15 cellular contexts compared by ENCODE assay signal in the genomic region with DNA sequence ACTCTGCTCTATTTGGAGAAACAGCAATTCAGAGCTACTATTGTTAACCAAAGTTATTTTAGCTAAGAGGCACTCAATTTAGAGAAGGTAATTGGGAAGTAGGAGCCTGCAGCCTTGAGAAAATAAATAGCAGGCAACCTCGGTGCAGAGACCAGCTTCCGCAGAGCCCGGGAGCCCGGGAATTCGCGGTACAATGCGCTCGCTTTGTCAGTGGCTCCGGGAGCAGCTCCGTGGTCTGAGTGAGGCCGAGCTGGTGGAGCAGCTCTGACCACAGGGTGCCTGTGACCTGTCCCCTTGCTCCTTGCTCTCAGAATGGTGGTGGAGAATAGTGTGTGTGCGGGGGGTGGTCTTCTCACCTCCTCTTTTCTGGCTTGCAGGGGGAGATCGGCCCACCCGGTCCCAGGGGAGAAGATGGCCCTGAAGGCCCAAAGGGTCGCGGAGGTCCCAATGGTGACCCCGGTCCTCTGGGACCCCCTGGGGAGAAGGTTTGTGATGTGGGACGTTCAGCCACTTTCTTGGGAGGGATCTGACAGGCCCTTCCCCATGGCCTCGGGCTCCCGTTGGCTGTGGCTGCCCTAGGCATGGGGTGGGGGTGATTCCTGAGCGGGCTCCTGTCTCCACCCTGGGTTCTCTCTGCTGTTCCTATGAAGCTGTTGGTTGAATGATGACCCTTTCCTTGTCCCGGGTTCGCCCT.
"Had no signal": no experiment of that assay in that cellular context is flagged by ENCODE, and none has a peak within 500 bp of the region (broad histone marks: within the 10 kb centered on the region; RNA-seq: fewer than 3 reads in every experiment).

No MANE protein-coding gene starts in this region.

- H3K4me1 Mint-ChIP-seq: activated CD8-positive, alpha-beta memory T cell treated with anti-CD3 and anti-CD28 coated beads, Interleukin-2, amount 10 ng/mL, durations not matched to agents 7 days and 5 days had no signal

- H3K36me3 ChIP-seq: transverse colon had no signal

- H3K27ac Mint-ChIP-seq: activated CD8-positive, alpha-beta memory T cell treated with anti-CD3 and anti-CD28 coated beads, Interleukin-2, amount 10 ng/mL, durations not matched to agents 7 days and 5 days; activated naive CD8-positive, alpha-beta T cell; activated T-cell treated with anti-CD3 and anti-CD28 coated beads, Interleukin-2, amount 50 U/mL, for 24 hours; naive thymus-derived CD4-positive, alpha-beta T cell; progenitor cell of endocrine pancreas had no signal

- H3K4me3 ChIP-seq: SJSA1, transverse colon had no signal

- H3K9me3 Mint-ChIP-seq: activated T-cell treated with anti-CD3 and anti-CD28 coated beads, Interleukin-2, amount 50 U/mL, for 24 hours; naive thymus-derived CD4-positive, alpha-beta T cell had no signal

- H3K9me3 ChIP-seq: SJSA1, transverse colon had no signal

- H3K4me3 Mint-ChIP-seq: activated CD8-positive, alpha-beta memory T cell treated with anti-CD3 and anti-CD28 coated beads, Interleukin-2, amount 10 ng/mL, durations not matched to agents 7 days and 5 days; activated naive CD8-positive, alpha-beta T cell; activated T-cell treated with anti-CD3 and anti-CD28 coated beads, Interleukin-2, amount 50 U/mL, for 24 hours; naive thymus-derived CD4-positive, alpha-beta T cell had no signal

- H3K27me3 Mint-ChIP-seq: activated CD8-positive, alpha-beta memory T cell treated with anti-CD3 and anti-CD28 coated beads, Interleukin-2, amount 10 ng/mL, durations not matched to agents 7 days and 5 days; progenitor cell of endocrine pancreas had no signal

- H3K27me3 ChIP-seq: SJSA1, transverse colon had no signal

- H3K36me3 Mint-ChIP-seq: activated CD8-positive, alpha-beta memory T cell treated with anti-CD3 and anti-CD28 coated beads, Interleukin-2, amount 10 ng/mL, durations not matched to agents 7 days and 5 days; activated naive CD8-positive, alpha-beta T cell; naive thymus-derived CD4-positive, alpha-beta T cell had no signal

- DNase-seq: activated CD4-positive, alpha-beta T cell treated with anti-CD3 and anti-CD28 coated beads for 1 hour; activated CD4-positive, alpha-beta T cell treated with anti-CD3 and anti-CD28 coated beads, Interleukin-2, amount 50 U/mL, for 48 hours; activated CD8-positive, alpha-beta memory T cell treated with anti-CD3 and anti-CD28 coated beads, Interleukin-2, amount 10 ng/mL, durations not matched to agents 7 days and 5 days; activated effector memory CD4-positive, alpha-beta T cell treated with anti-CD3 and anti-CD28 coated beads, Interleukin-2, amount 50 U/mL, for 16 hours; activated T-cell treated with anti-CD3 and anti-CD28 coated beads, Interleukin-2, amount 50 U/mL, for 24 hours; amygdala; effector CD4-positive, alpha-beta T cell; midbrain; naive thymus-derived CD4-positive, alpha-beta T cell; nucleus accumbens; stimulated activated CD4-positive, alpha-beta T cell treated with anti-CD3 and anti-CD28 coated beads, Interleukin-4, amount 100 ng/mL, for 4 hours; transverse colon had no signal

- H3K4me1 ChIP-seq: SJSA1, transverse colon had no signal

- H3K27ac ChIP-seq: SJSA1 had no signal
